ENCODE assay signal across 25 cellular contexts in the genomic region with DNA sequence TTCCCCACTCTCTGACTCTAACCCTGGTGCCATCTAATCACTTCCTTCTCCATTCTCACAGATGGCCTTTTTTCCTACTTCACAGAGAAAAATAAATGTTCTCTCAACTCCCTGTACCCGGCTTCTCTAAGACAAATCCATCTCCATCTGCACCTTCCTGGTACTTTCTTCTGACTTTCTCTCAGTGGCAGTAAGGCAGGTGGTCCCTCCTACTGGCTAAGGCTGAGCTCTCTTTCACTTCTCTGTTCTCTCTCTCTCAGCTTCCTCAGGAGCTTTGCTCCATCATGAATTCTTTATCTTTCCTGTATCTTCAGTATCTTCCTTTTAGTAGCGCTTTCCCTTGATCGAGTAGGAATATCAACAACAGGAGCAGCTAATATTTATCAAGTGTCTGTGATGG.
"Had no signal": no experiment of that assay in that cellular context is flagged by ENCODE, and none has a peak within 500 bp of the region (broad histone marks: within the 10 kb centered on the region; RNA-seq: fewer than 3 reads in every experiment).

No MANE protein-coding gene starts in this region.

- H3K4me3 ChIP-seq: left ventricle myocardium inferior, lung, neural progenitor cell, right atrium auricular region, right lobe of liver, smooth muscle cell, stomach, testis, thyroid gland, transverse colon, upper lobe of right lung had no signal

- H3K9me3 ChIP-seq: left ventricle myocardium inferior, neutrophil, right atrium auricular region, right lobe of liver, stomach, testis, thyroid gland, transverse colon, upper lobe of right lung had no signal

- H3K27ac Mint-ChIP-seq: mesothelial cell of epicardium; naive B cell; natural killer cell; nephron progenitor cell; neural progenitor cell; stimulated activated naive B cell treated with anti-CD40 and anti-IgM and Interleukin-4, amounts not matched to agents 10 μg/mL and 1 μg/mL and 100 μg/mL, for 72 hours had no signal

- H3K4me1 ChIP-seq: left ventricle myocardium inferior, neural progenitor cell, parathyroid adenoma, right atrium auricular region, right lobe of liver, stomach, testis, thyroid gland, transverse colon, upper lobe of right lung had no signal

- H2AFZ ChIP-seq: neural progenitor cell, parathyroid adenoma had no signal

- H3K4me1 Mint-ChIP-seq: natural killer cell; nephron progenitor cell; stimulated activated naive B cell treated with anti-CD40 and anti-IgM and Interleukin-4, amounts not matched to agents 10 μg/mL and 1 μg/mL and 100 μg/mL, for 72 hours had no signal

- H3K4me2 ChIP-seq: neural progenitor cell, smooth muscle cell had no signal

- H3K9ac ChIP-seq: neural progenitor cell, parathyroid adenoma had no signal

- ATAC-seq: natural killer cell; right lobe of liver; stimulated activated naive B cell treated with anti-CD40 and anti-IgM and Interleukin-4, amounts not matched to agents 10 μg/mL and 1 μg/mL and 100 μg/mL, for 72 hours; stimulated activated naive CD8-positive, alpha-beta T cell treated with anti-CD3 and anti-CD28 coated beads, Interleukin-15, Interleukin-2, amounts not matched to agents 100 U/mL and 50 U/mL, for 24 hours; upper lobe of right lung had no signal

- DNase-seq: islet precursor cell; left ventricle myocardium inferior; mesendoderm; naive B cell; natural killer cell; nephron progenitor cell; occipital lobe; right lobe of liver; stimulated activated CD4-positive, alpha-beta T cell treated with anti-CD3 and anti-CD28 coated beads, Interleukin-1b, Interleukin-23, amount 100 ng/mL, for 48 hours; stimulated activated CD4-positive, alpha-beta T cell treated with anti-CD3 and anti-CD28 coated beads, Interleukin-2, amount 100 ng/mL, for 48 hours; stimulated activated naive B cell treated with anti-CD40 and anti-IgM and Interleukin-4, amounts not matched to agents 10 μg/mL and 1 μg/mL and 100 μg/mL, for 72 hours; stimulated activated naive CD8-positive, alpha-beta T cell treated with anti-CD3 and anti-CD28 coated beads, Interleukin-15, Interleukin-2, amounts not matched to agents 100 U/mL and 50 U/mL, for 24 hours; stomach; testis; thyroid gland; transverse colon; upper lobe of right lung had no signal

- H3K9me3 Mint-ChIP-seq: mesothelial cell of epicardium; natural killer cell; nephron progenitor cell; neural progenitor cell; stimulated activated naive B cell treated with anti-CD40 and anti-IgM and Interleukin-4, amounts not matched to agents 10 μg/mL and 1 μg/mL and 100 μg/mL, for 72 hours had no signal

- H3K27me3 ChIP-seq: neural progenitor cell, neutrophil, right atrium auricular region, right lobe of liver, stomach, testis, thyroid gland, transverse colon, upper lobe of right lung had no signal

- H3K27ac ChIP-seq: left ventricle myocardium inferior, neural progenitor cell, neutrophil, parathyroid adenoma, right atrium auricular region, right lobe of liver, stomach, testis, thyroid gland, transverse colon, upper lobe of right lung had no signal

- H3K27me3 Mint-ChIP-seq: naive B cell; stimulated activated naive B cell treated with anti-CD40 and anti-IgM and Interleukin-4, amounts not matched to agents 10 μg/mL and 1 μg/mL and 100 μg/mL, for 72 hours had no signal

- H3K4me3 Mint-ChIP-seq: mesothelial cell of epicardium; naive B cell; natural killer cell; nephron progenitor cell; neural progenitor cell; stimulated activated naive B cell treated with anti-CD40 and anti-IgM and Interleukin-4, amounts not matched to agents 10 μg/mL and 1 μg/mL and 100 μg/mL, for 72 hours had no signal

- H3K36me3 ChIP-seq: left ventricle myocardium inferior, neural progenitor cell, neutrophil, right atrium auricular region, right lobe of liver, stomach, thyroid gland, transverse colon, upper lobe of right lung had no signal

- H3K79me2 ChIP-seq: parathyroid adenoma had no signal

- H3K36me3 Mint-ChIP-seq: mesothelial cell of epicardium; naive B cell; natural killer cell; neural progenitor cell; stimulated activated naive B cell treated with anti-CD40 and anti-IgM and Interleukin-4, amounts not matched to agents 10 μg/mL and 1 μg/mL and 100 μg/mL, for 72 hours had no signal

- FAIRE-seq: urothelium cell line had no signal
